8 cellular contexts compared by ENCODE assay signal in genomic region chr14:21191261-21191808, GRCh38. TPM values are rescaled to one million over a fixed set of nuclear protein-coding genes. Genes with fewer than 3 reads are reported as not detected.
DNase-seq lines count a peak whose midpoint lies in the region; ATAC-seq and TF ChIP-seq lines count a peak whose summit lies in the region.

No MANE protein-coding gene starts in this region.

- peak overlapping the region in 1 of 6 donors; percentile 28 for H3K27ac Mint-ChIP-seq in immature natural killer cell

- 85 to 89% methylated on average over 7 of the region's 7 CpGs for WGBS in heart right ventricle, 2 donors

- H3K9me3 ChIP-seq in heart right ventricle (no peaks in the 10 kb centered on the region), SK-N-MC (ENCODE audit: low read depth, low read length) (no peaks in the 10 kb centered on the region), thoracic aorta (no peaks in the 10 kb centered on the region)

- peaks cover 0 to 6% (median 1%) of the 10 kb centered on the region in 3 donors for H3K27me3 Mint-ChIP-seq in immature natural killer cell (ENCODE audit: low read depth in 3 of 3)

- H3K4me1 ChIP-seq in heart right ventricle (peaks cover 0 to 14% (median 3%) of the 10 kb centered on the region in 9 donors), thoracic aorta (ENCODE audit: control insufficient read depth in 1 of 2, low read depth in 2 of 2) (peaks cover 4 to 8% of the 10 kb centered on the region in 2 donors)

- ATAC-seq in heart right ventricle (no peak), left ventricle myocardium superior (no peak), thoracic aorta (ENCODE audit: insufficient number of reproducible peaks, low FRiP score, low read depth) (no peak), GM19395 (IDR thresholded peaks at IDR 0.05; ENCODE audit: unreplicated experiment) (no peak)

- TF ChIP-seq CTCF in heart right ventricle (IDR thresholded peaks at IDR 0.05) (no peak), thoracic aorta (IDR thresholded peaks at IDR 0.05) (no peak)

- H3K4me3 ChIP-seq in heart right ventricle (peak overlapping the region in 7 of 10 donors; percentile 37 to 53 (median 47)), SK-N-MC (peak overlapping the region; percentile 75), thoracic aorta (peak overlapping the region; percentile 61)

- H3K27me3 ChIP-seq in heart right ventricle (no peaks in the 10 kb centered on the region), thoracic aorta (replicated peaks; ENCODE audit: insufficient read depth) (no peaks in the 10 kb centered on the region)

- H3K4me1 Mint-ChIP-seq in immature natural killer cell, result peaks cover 14 to 15% of the 10 kb centered on the region in 2 donors

- DNase-seq in heart right ventricle, result no peak
- no peak for DNase-seq in left ventricle myocardium superior
- no peak for DNase-seq in SK-N-MC (ENCODE audit: low read depth, low spot score)
- no peak for DNase-seq in immature natural killer cell
- DNase-seq in thoracic aorta (ENCODE audit: low spot score), result no peak
- no peak for DNase-seq in hippocampal formation (lab: John Stamatoyannopoulos, UW)
- DNase-seq in superior temporal gyrus (ENCODE audit: extremely low spot score), result no peak

- H3K36me3 Mint-ChIP-seq in immature natural killer cell, result no peaks in the 10 kb centered on the region

- H3K9ac ChIP-seq in SK-N-MC (ENCODE audit: insufficient read length), result no peak overlapping the region

- H3K27ac ChIP-seq in heart right ventricle (no peak overlapping the region), SK-N-MC (no peak overlapping the region), thoracic aorta (no peak overlapping the region)

- intact Hi-C loops in heart right ventricle (cut with DNase I), result no loop called here
- intact Hi-C loops in left ventricle myocardium superior (cut with micrococcal nuclease), result no loop called here

- H3K36me3 ChIP-seq in heart right ventricle (no peaks in the 10 kb centered on the region), SK-N-MC (ENCODE audit: insufficient read depth, low read length) (no peaks in the 10 kb centered on the region), thoracic aorta (no peaks in the 10 kb centered on the region)

- no peaks in the 10 kb centered on the region for H3K9me3 Mint-ChIP-seq in immature natural killer cell

- H3K4me3 Mint-ChIP-seq in immature natural killer cell, result peak overlapping the region; percentile 58 to 77 (median 73)

RNA-seq across cellular contexts. Expression of gene OR5AU1, which starts 35.5 kb away (rescaled TPM):
- total RNA-seq in heart right ventricle, result not detected
- polyA plus RNA-seq in heart right ventricle, result not detected
- not detected for total RNA-seq in left ventricle myocardium superior
- polyA plus RNA-seq in immature natural killer cell, result not detected
- not detected for total RNA-seq in thoracic aorta
